17 cellular contexts compared by ENCODE assay signal in genomic region chr7:36083626-36084380, GRCh38.
A peak's percentile ranks its signal among the peaks of the same experiment; 100 is the strongest.
DNase-seq lines count a peak whose midpoint lies in the region; ATAC-seq, FAIRE-seq and TF ChIP-seq lines count a peak whose summit lies in the region.
"Had no signal": no experiment of that assay in that cellular context is flagged by ENCODE, and none has a peak within 500 bp of the region (broad histone marks: within the 10 kb centered on the region; RNA-seq: fewer than 3 reads in every experiment).

No MANE protein-coding gene starts in this region.

- H2AK5ac ChIP-seq in H1 (ENCODE audit: low read depth, low read length): no peak overlapping the region

- no peaks in the 10 kb centered on the region for H3F3A ChIP-seq in GM23338 (replicated peaks; ENCODE audit: low read depth)

- TF ChIP-seq POLR2A in A549 (IDR thresholded peaks at IDR 0.05; ENCODE audit: low read length): no peak
- TF ChIP-seq POLR2A in H1 (IDR thresholded peaks at IDR 0.05; ENCODE audit: control extremely low read depth in 1 of 2, low read depth in 2 of 2, low read length in 2 of 2): no peak

- FAIRE-seq in A549 (lab: Jason Lieb, UNC) (no peak), H1 (lab: Jason Lieb, UNC) (no peak)
- FAIRE-seq: A204.1, D721Med, G401.6, GM12891 had no signal

- peaks cover 14% of the 10 kb centered on the region for H3K27me3 Mint-ChIP-seq in GM23338 (ENCODE audit: insufficient read depth, low read depth, poor library complexity)
- H3K27me3 Mint-ChIP-seq: CD4-positive, alpha-beta memory T cell had no signal

- H3K4me1 Mint-ChIP-seq in GM23338: peaks cover 5% of the 10 kb centered on the region; the same call in 2 of the 3 replicates
- H3K4me1 Mint-ChIP-seq: CD4-positive, alpha-beta memory T cell had no signal

- H3K4me2 ChIP-seq in A549 (no peak overlapping the region), GM23338 (no peak overlapping the region), H1 (ENCODE audit: insufficient read depth in 1 of 2, low read depth in 2 of 2, low read length in 2 of 2) (no peak overlapping the region), osteoblast (ENCODE audit: insufficient read depth, low read length) (no peak overlapping the region)

- H4K20me1 ChIP-seq in GM23338 (replicated peaks; ENCODE audit: insufficient read depth): no peaks in the 10 kb centered on the region
- H4K20me1 ChIP-seq in H1 (replicated peaks in 1 of 2; ENCODE audit: control insufficient read depth in 1 of 2, insufficient read depth in 2 of 2, low read length in 2 of 2): no peaks in the 10 kb centered on the region
- H4K20me1 ChIP-seq in osteoblast (ENCODE audit: insufficient read depth, low read length): no peaks in the 10 kb centered on the region

- ATAC-seq in A549 (no peak), GM23338 (no peak), HG03521 (IDR thresholded peaks at IDR 0.05; ENCODE audit: unreplicated experiment) (no peak), HG03108 (IDR thresholded peaks at IDR 0.05; ENCODE audit: unreplicated experiment) (no peak)

- no peak overlapping the region for H3K4me3 ChIP-seq in A549
- no peak overlapping the region for H3K4me3 ChIP-seq in GM23338
- H3K4me3 ChIP-seq in H1 (ENCODE audit: extremely low read depth in 1 of 4, insufficient read depth in 2 of 4, low read depth in 3 of 4, low read length in 4 of 4): no peak overlapping the region
- H3K4me3 ChIP-seq in osteoblast (ENCODE audit: insufficient read depth, low read length): no peak overlapping the region
- H3K4me3 ChIP-seq: GM23248 had no signal

- 90% methylated on average over 12 of the region's 12 CpGs for WGBS in A549 (ENCODE audit: missing lambda C conversion rate)
- 88% methylated on average over 12 of the region's 12 CpGs; no CpG with 5 or more reads in 1 of the 2 experiments for WGBS in H1 (ENCODE audit: extremely low coverage in 1 of 2, insufficient coverage in 1 of 2, insufficient read length in 1 of 2, insufficient replicate concordance in 2 of 2, low coverage in 1 of 2, low lambda C conversion rate in 2 of 2, missing lambda C conversion rate in 1 of 2), 2 experiments

- H3K23me2 ChIP-seq in H1 (ENCODE audit: low read depth, low read length): no peaks in the 10 kb centered on the region

- H3K23ac ChIP-seq in H1 (ENCODE audit: insufficient read length): no peak overlapping the region

- H3K9ac ChIP-seq in H1 (replicated peaks in 1 of 4; ENCODE audit: extremely low read depth in 1 of 4, low read depth in 3 of 4, low read length in 3 of 4): no peak overlapping the region
- H3K9ac ChIP-seq: GM23248 had no signal

- no peak overlapping the region for H3K4ac ChIP-seq in H1 (replicated peaks; ENCODE audit: insufficient read length, low read depth, low read length)

- H4K5ac ChIP-seq in H1 (ENCODE audit: insufficient read length, low read depth, low read length): no peak overlapping the region

- H3K36me3 ChIP-seq in GM23338 (ENCODE audit: insufficient read depth) (no peaks in the 10 kb centered on the region), H1 (ENCODE audit: control insufficient read depth in 2 of 4, insufficient read depth in 4 of 4, low read length in 3 of 4) (no peaks in the 10 kb centered on the region), osteoblast (ENCODE audit: insufficient read depth, low read length) (no peaks in the 10 kb centered on the region)
- H3K36me3 ChIP-seq: BE2C had no signal

- TF ChIP-seq RAD21 in A549 (conservative IDR thresholded peaks at IDR 0.05 in 1 of 2, IDR thresholded peaks at IDR 0.05 in 1 of 2) (no peak), H1 (IDR thresholded peaks at IDR 0.05 in 1 of 2, conservative IDR thresholded peaks at IDR 0.05 in 1 of 2; ENCODE audit: low read depth in 2 of 2, low read length in 2 of 2) (no peak)

- H3K36me3 Mint-ChIP-seq in GM23338 (ENCODE audit: low read depth): peaks cover 8% of the 10 kb centered on the region; the same call in 2 of the 3 replicates
- H3K36me3 Mint-ChIP-seq: CD4-positive, alpha-beta memory T cell had no signal

- H2AFZ ChIP-seq in GM23338 (peak overlapping the region; percentile 90), H1 (ENCODE audit: low read length) (no peak overlapping the region), osteoblast (ENCODE audit: low read length) (no peak overlapping the region)
- H2AFZ ChIP-seq: GM23248 had no signal

- no peak overlapping the region for H4K91ac ChIP-seq in H1 (replicated peaks; ENCODE audit: insufficient read length, low read length)

- H3K27ac Mint-ChIP-seq in GM23338: no peak overlapping the region
- H3K27ac Mint-ChIP-seq: CD4-positive, alpha-beta memory T cell had no signal

- H2BK120ac ChIP-seq in H1 (replicated peaks; ENCODE audit: low read depth, low read length): no peak overlapping the region

- CTCF ChIA-PET in A549 (lab: Yijun Ruan, JAX): interaction anchor here (0.6 to 1.9 kb wide), 10 partner anchors 9 to 217 kb away, joined by 3 to 12 read pairs (median 4); no protein-coding TSS in a partner anchor
- CTCF ChIA-PET in H1 (lab: Charles Lee; ENCODE audit: partially characterized antibody): interaction anchor here (0.7 to 2.8 kb wide), 25 partner anchors 8 to 236 kb away, joined by 3 to 13 read pairs (median 3); no protein-coding TSS in a partner anchor

- H3K27me3 ChIP-seq in GM23338 (ENCODE audit: insufficient read depth) (no peaks in the 10 kb centered on the region), H1 (replicated peaks in 1 of 4; ENCODE audit: control insufficient read depth in 3 of 4, extremely low read depth in 1 of 4, insufficient read depth in 3 of 4, low read length in 3 of 4) (no peaks in the 10 kb centered on the region; a peak in 2 of 7 replicates), osteoblast (ENCODE audit: insufficient read depth, low read length) (no peaks in the 10 kb centered on the region)
- H3K27me3 ChIP-seq: BE2C had no signal

- H2BK15ac ChIP-seq in H1 (ENCODE audit: low read length): no peak overlapping the region; the same call in 1 of the 2 replicates

- no peaks in the 10 kb centered on the region for H3K9me2 ChIP-seq in GM23338 (ENCODE audit: insufficient read depth)

- H2BK5ac ChIP-seq in H1 (ENCODE audit: low read depth, low read length): no peak overlapping the region

- no peak overlapping the region for H3K4me3 Mint-ChIP-seq in GM23338
- H3K4me3 Mint-ChIP-seq: CD4-positive, alpha-beta memory T cell had no signal

- peaks cover 10% of the 10 kb centered on the region; the same call in 2 of the 3 replicates for H3K9me3 Mint-ChIP-seq in GM23338

- H3K27ac ChIP-seq in A549: peak overlapping the region; percentile 36 to 59; a peak in 4 of 6 replicates
- H3K27ac ChIP-seq in GM23338 (ENCODE audit: low read depth): no peak overlapping the region
- H3K27ac ChIP-seq in H1 (ENCODE audit: low read depth, low read length): no peak overlapping the region
- no peak overlapping the region for H3K27ac ChIP-seq in osteoblast (ENCODE audit: low read depth, low read length)
- H3K27ac ChIP-seq: C4-2B, GM23248 had no signal

- TF ChIP-seq CTCF in A549 (IDR thresholded peaks at IDR 0.05) (no peak), GM23338 (conservative IDR thresholded peaks at IDR 0.05; ENCODE audit: low read depth in 2 of 2) (no peak), H1 (IDR thresholded peaks at IDR 0.05; ENCODE audit: control extremely low read depth in 1 of 3, insufficient read depth in 1 of 3, low read depth in 1 of 3, low read length in 3 of 3) (no peak), osteoblast (IDR thresholded peaks at IDR 0.05; ENCODE audit: extremely low read depth, low read depth, low read length) (no peak)

- no peak for TF ChIP-seq EP300 in A549 (IDR thresholded peaks at IDR 0.05)
- TF ChIP-seq EP300 in H1 (IDR thresholded peaks at IDR 0.05; ENCODE audit: borderline replicate concordance in 1 of 2, low read depth in 2 of 2, low read length in 2 of 2): no peak

- POLR2A ChIA-PET in A549 (lab: Yijun Ruan, JAX): no interaction called here
- POLR2A ChIA-PET in H1 (lab: Charles Lee; ENCODE audit: partially characterized antibody): no interaction called here

- H3K14ac ChIP-seq in H1 (ENCODE audit: insufficient read length): no peak overlapping the region

- H3K56ac ChIP-seq in H1 (replicated peaks; ENCODE audit: insufficient read length, low read depth, low read length): no peak overlapping the region

- H3K4me1 ChIP-seq in A549: peaks cover 13% of the 10 kb centered on the region; the same call in 1 of the 3 replicates
- no peaks in the 10 kb centered on the region for H3K4me1 ChIP-seq in GM23338 (ENCODE audit: insufficient read depth)
- peaks cover 0 to 5% (median 0%) of the 10 kb centered on the region in 4 experiments; a peak in 2 of 7 replicates for H3K4me1 ChIP-seq in H1 (replicated peaks in 1 of 4; ENCODE audit: control insufficient read depth in 3 of 4, insufficient read depth in 4 of 4, low read length in 3 of 4)
- no peaks in the 10 kb centered on the region for H3K4me1 ChIP-seq in osteoblast (ENCODE audit: insufficient read depth, low read length)

- H3K79me1 ChIP-seq in H1 (ENCODE audit: low read depth, low read length): no peaks in the 10 kb centered on the region

- no peak for DNase-seq in A549 (ENCODE audit: low read depth in 1 of 2, low spot score in 1 of 2)
- no peak for DNase-seq in GM23338 (ENCODE audit: low spot score)
- no peak for DNase-seq in H1 (ENCODE audit: low read depth in 1 of 2, low spot score in 2 of 2)
- DNase-seq in osteoblast (ENCODE audit: insufficient read length, low spot score, missing footprints): peak; percentile 62
- DNase-seq in activated effector memory CD4-positive, alpha-beta T cell treated with Interleukin-2 at 50 U/mL for 16 hours: no peak
- DNase-seq: CD4-positive, alpha-beta memory T cell; DMS79 treated with DMSO at 0.1 percent for 48 hours; HCEC 1CT had no signal

- no peak overlapping the region for H2BK20ac ChIP-seq in H1 (ENCODE audit: low read length)

- H3K79me2 ChIP-seq in GM23338 (replicated peaks; ENCODE audit: insufficient read depth): no peaks in the 10 kb centered on the region
- no peaks in the 10 kb centered on the region for H3K79me2 ChIP-seq in H1 (ENCODE audit: control insufficient read depth in 1 of 2, insufficient read depth in 2 of 2, low read length in 2 of 2)
- H3K79me2 ChIP-seq in osteoblast (ENCODE audit: insufficient read depth, low read length): no peaks in the 10 kb centered on the region

- no peak overlapping the region for H4K8ac ChIP-seq in H1 (ENCODE audit: extremely low read depth, insufficient read depth, low read length)

- no peak overlapping the region for H3K18ac ChIP-seq in H1 (ENCODE audit: extremely low read depth, low read length)

- no peaks in the 10 kb centered on the region for H3K9me3 ChIP-seq in A549
- H3K9me3 ChIP-seq in H1 (ENCODE audit: insufficient read depth in 2 of 2, low read depth in 1 of 2, low read length in 1 of 2): no peaks in the 10 kb centered on the region; a peak in 1 of 4 replicates
- H3K9me3 ChIP-seq in osteoblast (ENCODE audit: low read depth, low read length): no peaks in the 10 kb centered on the region
- H3K9me3 ChIP-seq: BE2C had no signal

- H2BK12ac ChIP-seq in H1 (ENCODE audit: low read depth, low read length): 0 out of 2 replicates have a peak overlapping the region, but pooled peaks have one; percentile 81

TF ChIP-seq in H1, 55 proteins besides CTCF, POLR2A, EP300 and RAD21 (continues in another document):
- TF ChIP-seq RXRA (IDR thresholded peaks at IDR 0.05; ENCODE audit: insufficient read depth, low read depth, low read length) (no peak), RFX5 (IDR thresholded peaks at IDR 0.05; ENCODE audit: borderline replicate concordance, low read depth, low read length) (no peak), KDM1A (IDR thresholded peaks at IDR 0.05; ENCODE audit: borderline replicate concordance, low read length) (no peak), GABPA (IDR thresholded peaks at IDR 0.05; ENCODE audit: borderline replicate concordance, insufficient read depth, low read length) (no peak)

Comparison
In these comparisons a context has a peak if more than half of its experiments do, and no peak if none do; other contexts are left out.
1. H3K27ac ChIP-seq: peak in A549 (2 of 2); none in GM23338 (single experiment), H1 (single experiment) and osteoblast (single experiment).